8 cellular contexts compared by ENCODE assay signal in genomic region chr6:1527098-1527497, GRCh38.
DNase-seq lines count a peak whose midpoint lies in the region; ATAC-seq, FAIRE-seq and TF ChIP-seq lines count a peak whose summit lies in the region.

No MANE protein-coding gene starts in this region.

- H3K4me1 ChIP-seq in mammary epithelial cell (ENCODE audit: insufficient read depth, low read length) (peaks cover 12% of the 10 kb centered on the region), lower lobe of right lung (peaks cover 22% of the 10 kb centered on the region)

- H3K79me2 ChIP-seq in mammary epithelial cell (ENCODE audit: insufficient read depth, low read length): no peaks in the 10 kb centered on the region

- dilution Hi-C loops in mammary epithelial cell (cut with HindIII; ENCODE audit: low sequenced_read_pairs): no loop called here

- peak; percentile 30 for DNase-seq in GM12892 (ENCODE audit: insufficient read length)
- peak; percentile 85 for DNase-seq in NCI-H2029 treated with DMSO at 0.1 percent for 48 hours (lab: John Stamatoyannopoulos, UW)
- peak; percentile 32 for DNase-seq in mammary epithelial cell
- DNase-seq in lower lobe of right lung: no peak
- peak in 48 of 49 donors; percentile 15 to 81 (median 62) for DNase-seq in substantia nigra (lab: John Stamatoyannopoulos, UW)
- no peak for DNase-seq in NCI-H345 treated with DMSO at 0.1 percent for 48 hours (lab: John Stamatoyannopoulos, UW; ENCODE audit: unreplicated experiment)
- no peak for DNase-seq in SIG-M5 treated with dmso at 0.1 percent for 504 hours (lab: John Stamatoyannopoulos, UW; ENCODE audit: unreplicated experiment)

- CTCF ChIA-PET in mammary epithelial cell (lab: Charles Lee; ENCODE audit: low non-redundant PET): interaction anchor here (0.6 kb wide), 1 partner anchor 50 kb away, joined by 7 read pairs; no protein-coding TSS in a partner anchor

- H3K27ac ChIP-seq in mammary epithelial cell (ENCODE audit: insufficient read depth, low read depth, low read length) (no peak overlapping the region), lower lobe of right lung (no peak overlapping the region), substantia nigra (ENCODE audit: low read depth, low read length, poor library complexity, severe bottlenecking) (peak overlapping the region; percentile 64)

- no peak overlapping the region for H3K4me3 ChIP-seq in mammary epithelial cell (replicated peaks in 1 of 3; ENCODE audit: insufficient read depth in 1 of 3, low read depth in 2 of 3, low read length in 3 of 3)
- no peak overlapping the region for H3K4me3 ChIP-seq in lower lobe of right lung

- BruUV-seq in mammary epithelial cell (replicated peaks; lab: Mats Ljungman, UMichigan): no TSS peak

- intact Hi-C loops in mammary epithelial cell (cut with micrococcal nuclease): no loop called here
- intact Hi-C loops in lower lobe of right lung (cut with DNase I): no loop called here

- no peak for FAIRE-seq in GM12892 (lab: Jason Lieb, UNC)

- in situ Hi-C loops in mammary epithelial cell (cut with MboI; ENCODE audit: low sequenced_read_pairs in 2 of 2): no loop called here

- peak; percentile 63 to 70 for ATAC-seq in lower lobe of right lung
- no peak for ATAC-seq in GM18870 (IDR thresholded peaks at IDR 0.05; ENCODE audit: unreplicated experiment)

- peak overlapping the region; percentile 3 for H3K4me2 ChIP-seq in mammary epithelial cell (ENCODE audit: insufficient read depth, low read depth, low read length)

- no peak for TF ChIP-seq POLR2A in GM12892 (IDR thresholded peaks at IDR 0.05; ENCODE audit: low read depth, low read length)

- no peaks in the 10 kb centered on the region for H3K36me3 ChIP-seq in mammary epithelial cell (ENCODE audit: insufficient read depth, low read length)
- H3K36me3 ChIP-seq in lower lobe of right lung: no peaks in the 10 kb centered on the region

- no peaks in the 10 kb centered on the region for H3K27me3 ChIP-seq in mammary epithelial cell (ENCODE audit: insufficient read depth, low read length)
- H3K27me3 ChIP-seq in lower lobe of right lung (ENCODE audit: low read depth): peaks cover 24% of the 10 kb centered on the region

- no peak for TF ChIP-seq CTCF in mammary epithelial cell (conservative IDR thresholded peaks at IDR 0.05 in 1 of 2, IDR thresholded peaks at IDR 0.05 in 1 of 2; ENCODE audit: extremely low read depth in 1 of 2, insufficient read depth in 1 of 2, low read depth in 1 of 2, low read length in 2 of 2)
- TF ChIP-seq CTCF in lower lobe of right lung (IDR thresholded peaks at IDR 0.05): no peak

- 12% methylated on average over 8 of the region's 10 CpGs for WGBS in mammary epithelial cell (ENCODE audit: low coverage, missing lambda C conversion rate)

- no peaks in the 10 kb centered on the region for H4K20me1 ChIP-seq in mammary epithelial cell (ENCODE audit: insufficient read depth, low read length)

- H3K9me3 ChIP-seq in mammary epithelial cell (replicated peaks; ENCODE audit: insufficient read depth, low read length) (no peaks in the 10 kb centered on the region), lower lobe of right lung (no peaks in the 10 kb centered on the region)

- peak overlapping the region; percentile 75 for H2AFZ ChIP-seq in mammary epithelial cell (ENCODE audit: low read depth, low read length)

- H3K9ac ChIP-seq in mammary epithelial cell (ENCODE audit: insufficient read depth, low read length): no peak overlapping the region

Comparison
In these comparisons a context has a peak if more than half of its experiments do, and no peak if none do; other contexts are left out.
1. DNase-seq: peak in GM12892 (single experiment), NCI-H2029 treated with DMSO at 0.1 percent for 48 hours (single experiment), mammary epithelial cell (single experiment) and substantia nigra (48 of 49); none in lower lobe of right lung (single experiment), NCI-H345 treated with DMSO at 0.1 percent for 48 hours (single experiment) and SIG-M5 treated with dmso at 0.1 percent for 504 hours (single experiment).